In genomic region chr5:95643152-95643551, GRCh38 we compare ENCODE assay signal across 24 cellular contexts. TPM values are rescaled to one million over a fixed set of nuclear protein-coding genes. Genes with fewer than 3 reads are reported as not detected.
"Had no signal": no experiment of that assay in that cellular context is flagged by ENCODE, and none has a peak within 500 bp of the region (broad histone marks: within the 10 kb centered on the region; RNA-seq: fewer than 3 reads in every experiment).

No MANE protein-coding gene starts in this region.

- H3K9me3 ChIP-seq: heart right ventricle, lower lobe of right lung, psoas muscle, spleen had no signal

- H3K9ac ChIP-seq: parathyroid adenoma had no signal

- H3K36me3 Mint-ChIP-seq: type B pancreatic cell had no signal

- H3K27me3 ChIP-seq: heart right ventricle, spleen had no signal

- H3K4me3 Mint-ChIP-seq: nephron, type B pancreatic cell had no signal

- DNase-seq: effector memory CD4-positive, alpha-beta T cell; heart right ventricle; kidney glomerular epithelial cell; lower lobe of right lung; mesenchymal stem cell; midbrain; occipital lobe; psoas muscle; retina; spleen; stimulated activated CD4-positive, alpha-beta T cell treated with anti-CD3 and anti-CD28 coated beads, Interleukin-15, amount 100 ng/mL, for 24 hours; stimulated activated CD4-positive, alpha-beta T cell treated with anti-CD3 and anti-CD28 coated beads, Interleukin-2, amount 100 ng/mL, for 24 hours; stimulated activated CD4-positive, alpha-beta T cell treated with anti-CD3 and anti-CD28 coated beads, Interleukin-4, amount 100 ng/mL, for 4 hours; stimulated activated naive CD4-positive, alpha-beta T cell had no signal

- H3K79me2 ChIP-seq: parathyroid adenoma had no signal

- H3K9me3 Mint-ChIP-seq: nephron, type B pancreatic cell had no signal

- H3K4me1 Mint-ChIP-seq: nephron had no signal

- H3K4me3 ChIP-seq: heart right ventricle, lower lobe of right lung, psoas muscle, spleen had no signal

- H3K27ac ChIP-seq: heart right ventricle, psoas muscle had no signal

- H3K27ac Mint-ChIP-seq: nephron, type B pancreatic cell had no signal

- ATAC-seq: esophagus mucosa, heart right ventricle, lower lobe of right lung, psoas muscle, sciatic nerve had no signal

- FAIRE-seq: endometrium, frontal cortex, islet of Langerhans, urothelium cell line had no signal

- H3K36me3 ChIP-seq: heart right ventricle, lower lobe of right lung, spleen had no signal

RNA-seq across cellular contexts. Expression of gene GPR150, which starts 23.3 kb away (rescaled TPM):
- total RNA-seq: esophagus mucosa, frontal cortex, occipital lobe had no signal

RNA-seq across cellular contexts. Expression of gene SPATA9, which starts 39.6 kb away (rescaled TPM):
- total RNA-seq: esophagus mucosa, glomerular endothelial cell, heart right ventricle, lower lobe of right lung had no signal
